9 cellular contexts compared by ENCODE assay signal in genomic region chr2:38515155-38516074, GRCh38.
DNase-seq lines count a peak whose midpoint lies in the region; FAIRE-seq and TF ChIP-seq lines count a peak whose summit lies in the region.
"Had no signal": no experiment of that assay in that cellular context is flagged by ENCODE, and none has a peak within 500 bp of the region (broad histone marks: within the 10 kb centered on the region; RNA-seq: fewer than 3 reads in every experiment).

No MANE protein-coding gene starts in this region.

- H3K79me2 ChIP-seq in smooth muscle cell (ENCODE audit: low read depth) = no peaks in the 10 kb centered on the region

- peak overlapping the region; percentile 8 for H3K4me3 ChIP-seq in HEK293 (ENCODE audit: low read depth, low read length)
- no peak overlapping the region for H3K4me3 ChIP-seq in brain microvascular endothelial cell (ENCODE audit: low read depth, low read length)
- peak overlapping the region; percentile 53 to 57 for H3K4me3 ChIP-seq in kidney (ENCODE audit: low read length in 2 of 2)
- peak overlapping the region; percentile 17 for H3K4me3 ChIP-seq in smooth muscle cell

- TF ChIP-seq CTCF in HEK293 (tag by site-specific recombination; IDR thresholded peaks at IDR 0.05) (no peak), brain microvascular endothelial cell (IDR thresholded peaks at IDR 0.05; ENCODE audit: low read depth, low read length, missing control alignments) (no peak), kidney (IDR thresholded peaks at IDR 0.05; ENCODE audit: borderline replicate concordance, extremely low read depth, insufficient read depth) (no peak), smooth muscle cell (IDR thresholded peaks at IDR 0.05; ENCODE audit: borderline replicate concordance, insufficient read depth, poor library complexity, severe bottlenecking) (no peak)

- in situ Hi-C loops in brain microvascular endothelial cell (cut with HindIII; ENCODE audit: low pct_ligation_motif_present, low sequenced_read_pairs) = no loop called here

- no peak overlapping the region for H3K27ac Mint-ChIP-seq in activated naive CD4-positive, alpha-beta T cell treated with anti-CD3 and anti-CD28 coated beads, Interleukin-2, amount 10 ng/mL, durations not matched to agents 7 days and 5 days

- H3K4me1 ChIP-seq in HEK293 (ENCODE audit: control insufficient read depth, insufficient read depth, low read length) (peaks cover 4% of the 10 kb centered on the region), kidney (ENCODE audit: control insufficient read depth in 1 of 2, insufficient read depth in 1 of 2, low read depth in 1 of 2, low read length in 2 of 2) (peaks cover 0 to 2% of the 10 kb centered on the region in 2 donors), smooth muscle cell (ENCODE audit: low read depth) (peaks cover 4% of the 10 kb centered on the region)

- DNase-seq in brain microvascular endothelial cell (peak; percentile 29), kidney (peak; percentile 79), smooth muscle cell (lab: John Stamatoyannopoulos, UW; ENCODE audit: unreplicated experiment) (peak; percentile 3), head of caudate nucleus (no peak), NCI-H2196 (lab: John Stamatoyannopoulos, UW; ENCODE audit: unreplicated experiment) (no peak), middle frontal gyrus (ENCODE audit: extremely low spot score, low spot score) (no peak)
- DNase-seq in activated naive CD4-positive, alpha-beta T cell treated with anti-CD3 and anti-CD28 coated beads, Interleukin-2, amount 10 ng/mL, durations not matched to agents 7 days and 5 days = no peak
- DNase-seq: T-helper 2 cell had no signal

- peaks cover 28% of the 10 kb centered on the region for H3K27me3 Mint-ChIP-seq in activated naive CD4-positive, alpha-beta T cell treated with anti-CD3 and anti-CD28 coated beads, Interleukin-2, amount 10 ng/mL, durations not matched to agents 7 days and 5 days

- no peak overlapping the region for H3K4me3 Mint-ChIP-seq in activated naive CD4-positive, alpha-beta T cell treated with anti-CD3 and anti-CD28 coated beads, Interleukin-2, amount 10 ng/mL, durations not matched to agents 7 days and 5 days

- peaks cover 6% of the 10 kb centered on the region for H3F3A ChIP-seq in smooth muscle cell (ENCODE audit: low read depth)

- no peaks in the 10 kb centered on the region for H3K4me1 Mint-ChIP-seq in activated naive CD4-positive, alpha-beta T cell treated with anti-CD3 and anti-CD28 coated beads, Interleukin-2, amount 10 ng/mL, durations not matched to agents 7 days and 5 days

- CTCF ChIA-PET in HEK293 (lab: Yijun Ruan, JAX) = interaction anchor here (0.7 to 1.2 kb wide), 2 partner anchors 9 to 38 kb away, joined by 3 to 4 read pairs; no protein-coding TSS in a partner anchor
- CTCF ChIA-PET in activated naive CD4-positive, alpha-beta T cell treated with anti-CD3 and anti-CD28 coated beads, Interleukin-2, amount 10 ng/mL, durations not matched to agents 7 days and 5 days (lab: Charles Lee) = no interaction called here

- H3K36me3 Mint-ChIP-seq in activated naive CD4-positive, alpha-beta T cell treated with anti-CD3 and anti-CD28 coated beads, Interleukin-2, amount 10 ng/mL, durations not matched to agents 7 days and 5 days = no peaks in the 10 kb centered on the region

- H3K9me3 ChIP-seq in HEK293 (ENCODE audit: control insufficient read depth, insufficient read depth, low read depth, low read length) (no peaks in the 10 kb centered on the region), kidney (ENCODE audit: control insufficient read depth in 1 of 2, low read length in 2 of 2) (no peaks in the 10 kb centered on the region), smooth muscle cell (replicated peaks; ENCODE audit: low read depth) (no peaks in the 10 kb centered on the region)

- H3K27me3 ChIP-seq in brain microvascular endothelial cell (replicated peaks) (no peaks in the 10 kb centered on the region), smooth muscle cell (ENCODE audit: low read depth) (no peaks in the 10 kb centered on the region)

- H4K20me1 ChIP-seq in smooth muscle cell (ENCODE audit: low read depth) = no peaks in the 10 kb centered on the region

- H2AFZ ChIP-seq in smooth muscle cell (ENCODE audit: low read depth) = peak overlapping the region; percentile 42

- no peaks in the 10 kb centered on the region for H3K36me3 ChIP-seq in HEK293 (ENCODE audit: control insufficient read depth in 2 of 2, insufficient read depth in 1 of 2, low read length in 2 of 2)
- no peaks in the 10 kb centered on the region for H3K36me3 ChIP-seq in brain microvascular endothelial cell (replicated peaks)
- no peaks in the 10 kb centered on the region for H3K36me3 ChIP-seq in kidney (ENCODE audit: control insufficient read depth in 1 of 2, insufficient read depth in 2 of 2, low read length in 2 of 2)
- H3K36me3 ChIP-seq in smooth muscle cell (ENCODE audit: low read depth) = no peaks in the 10 kb centered on the region

- H3K27ac ChIP-seq in HEK293 (ENCODE audit: extremely low read depth, low read depth, low read length) (peak overlapping the region; percentile 61), brain microvascular endothelial cell (no peak overlapping the region), kidney (ENCODE audit: low read depth in 2 of 2, low read length in 2 of 2) (peak overlapping the region; percentile 88 to 95), smooth muscle cell (ENCODE audit: low read depth) (peak overlapping the region; percentile 84)

- intact Hi-C loops in kidney (cut with DNase I) = no loop called here
- intact Hi-C loops in head of caudate nucleus (cut with DNase I) = no loop called here

- 34% methylated on average over 26 of the region's 26 CpGs for WGBS in smooth muscle cell (ENCODE audit: low lambda C conversion rate)

- H3K9ac ChIP-seq in kidney (ENCODE audit: low read length in 2 of 2) (peak overlapping the region; percentile 57 to 69), smooth muscle cell (ENCODE audit: low read depth) (peak overlapping the region; percentile 33)

- POLR2A ChIA-PET in HEK293 (lab: Yijun Ruan, JAX) = interaction anchor here (1.2 to 1.5 kb wide), 2 partner anchors 87 to 236 kb away, joined by 3 read pairs; partner anchors contain the start of genes HNRNPLL and SRSF7

- peak; percentile 19 for FAIRE-seq in kidney (lab: Jason Lieb, UNC)

- peak overlapping the region; percentile 80 for H3K4me2 ChIP-seq in smooth muscle cell

- no peaks in the 10 kb centered on the region for H3K9me3 Mint-ChIP-seq in activated naive CD4-positive, alpha-beta T cell treated with anti-CD3 and anti-CD28 coated beads, Interleukin-2, amount 10 ng/mL, durations not matched to agents 7 days and 5 days

TF ChIP-seq in HEK293, 187 proteins besides CTCF, POLR2A, EP300 and RAD21 (continues in another document):
- TF ChIP-seq ZNF335 (tag by site-specific recombination; conservative IDR thresholded peaks at IDR 0.05) (peak; percentile 35), SCRT2 (tag by site-specific recombination; IDR thresholded peaks at IDR 0.05) (peak; percentile 63), ZNF354C (tag by site-specific recombination; IDR thresholded peaks at IDR 0.05; ENCODE audit: borderline replicate concordance, low read depth) (no peak), ZBTB8A (tag by site-specific recombination; IDR thresholded peaks at IDR 0.05) (peak; percentile 63), PRDM10 (tag by site-specific recombination; IDR thresholded peaks at IDR 0.05) (peak; percentile 53), ZNF600 (tag by site-specific recombination; IDR thresholded peaks at IDR 0.05) (peak; percentile 79), ZNF837 (tag by site-specific recombination; IDR thresholded peaks at IDR 0.05) (no peak), TRIM28 (IDR thresholded peaks at IDR 0.05; ENCODE audit: borderline replicate concordance, low read length) (peak; percentile 79; the same call in 1 of the 2 replicates), KLF8 (tag by site-specific recombination; IDR thresholded peaks at IDR 0.05) (no peak), EGR2 (tag by site-specific recombination; IDR thresholded peaks at IDR 0.05; ENCODE audit: low read depth) (0 out of 2 replicates have a peak, but pooled peaks have one; percentile 10)

Comparison
In these comparisons a context has a peak if more than half of its experiments do, and no peak if none do; other contexts are left out.
1. DNase-seq: peak in brain microvascular endothelial cell (single experiment), kidney (single experiment) and smooth muscle cell (single experiment); none in head of caudate nucleus (0 of 42), activated naive CD4-positive, alpha-beta T cell treated with anti-CD3 and anti-CD28 coated beads, Interleukin-2, amount 10 ng/mL, durations not matched to agents 7 days and 5 days (single experiment), NCI-H2196 (single experiment) and middle frontal gyrus (single experiment).